In the genomic region with DNA sequence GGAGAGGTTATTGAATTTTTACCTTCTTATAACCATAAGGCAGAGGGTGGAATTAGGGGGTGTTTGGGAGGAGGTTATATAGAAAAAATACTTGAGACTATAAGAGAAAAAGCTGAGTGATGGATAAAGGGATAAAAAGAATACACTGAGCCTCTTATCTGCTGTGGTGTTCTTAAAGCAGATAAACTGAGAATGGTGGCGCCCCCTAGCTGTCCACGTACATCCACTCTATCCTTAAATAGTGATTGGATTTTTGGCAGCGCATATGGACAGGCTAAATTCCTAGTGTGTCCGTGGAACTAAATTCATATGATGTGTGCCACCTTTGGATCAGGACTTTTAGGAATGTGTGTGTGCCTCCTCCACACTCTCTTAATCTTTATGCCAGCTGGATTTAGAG, we compare ENCODE assay signal across 8 cellular contexts.
A peak's percentile ranks its signal among the peaks of the same experiment; 100 is the strongest.
DNase-seq lines count a peak whose midpoint lies in the region; TF ChIP-seq lines count a peak whose summit lies in the region.

No MANE protein-coding gene starts in this region.

- no peaks in the 10 kb centered on the region for H3F3A ChIP-seq in GM23248 (ENCODE audit: insufficient read depth)

- H3K79me2 ChIP-seq in GM23248 (ENCODE audit: insufficient read depth), result no peaks in the 10 kb centered on the region

- H3K9me3 ChIP-seq in GM23248 (ENCODE audit: low read depth), result no peaks in the 10 kb centered on the region

- no peak overlapping the region for H3K27ac ChIP-seq in GM23248

- peaks cover 3% of the 10 kb centered on the region for H3K4me1 Mint-ChIP-seq in T-helper 2 cell treated with Interferon-gamma antibody and Interleukin-4, amounts not matched to agents 5 μg/mL and 100 μg/mL, for 36 hours (ENCODE audit: low read depth)

- no peak overlapping the region for H3K9ac ChIP-seq in GM23248

- in situ Hi-C loops in GM23248 (cut with MboI), result no loop called here

- 36 to 38% methylated on average over 4 of the region's 4 CpGs for WGBS in GM23248 (ENCODE audit: low coverage in 1 of 2, low lambda C conversion rate in 2 of 2, missing lambda C conversion rate in 2 of 2), 2 experiments

- peak; percentile 61 for TF ChIP-seq CTCF in retinal pigment epithelial cell (conservative IDR thresholded peaks at IDR 0.05; ENCODE audit: low read depth, low read length)

- no peak overlapping the region for H2AFZ ChIP-seq in GM23248

- no peaks in the 10 kb centered on the region for H4K20me1 ChIP-seq in GM23248 (ENCODE audit: insufficient read depth)

- no peaks in the 10 kb centered on the region for H3K36me3 Mint-ChIP-seq in T-helper 2 cell treated with Interferon-gamma antibody and Interleukin-4, amounts not matched to agents 5 μg/mL and 100 μg/mL, for 36 hours (ENCODE audit: low read depth)

- H3K4me1 ChIP-seq in GM23248 (ENCODE audit: insufficient read depth), result no peaks in the 10 kb centered on the region

- no peaks in the 10 kb centered on the region for H3K36me3 ChIP-seq in GM23248 (ENCODE audit: low read depth)

- no peak overlapping the region for H3K4me3 Mint-ChIP-seq in T-helper 2 cell treated with Interferon-gamma antibody and Interleukin-4, amounts not matched to agents 5 μg/mL and 100 μg/mL, for 36 hours

- no peaks in the 10 kb centered on the region for H3K27me3 ChIP-seq in GM23248 (replicated peaks; ENCODE audit: insufficient read depth)

- DNase-seq in AML-193 (lab: John Stamatoyannopoulos, UW) (peak; percentile 50 to 70), GM23248 (peak; percentile 40), ecto neural progenitor cell (ENCODE audit: low spot score) (peak; percentile 52), retinal pigment epithelial cell (ENCODE audit: low read depth) (no peak), RKO (ENCODE audit: low spot score) (no peak), NCI-H345 treated with DMSO at 0.1 percent for 48 hours (lab: John Stamatoyannopoulos, UW; ENCODE audit: unreplicated experiment) (no peak), NCI-H2029 (lab: John Stamatoyannopoulos, UW) (no peak)
- peak; percentile 10 for DNase-seq in T-helper 2 cell treated with Interferon-gamma antibody and Interleukin-4, amounts not matched to agents 5 μg/mL and 100 μg/mL, for 36 hours (ENCODE audit: low spot score)

- H3K27ac Mint-ChIP-seq in T-helper 2 cell treated with Interferon-gamma antibody and Interleukin-4, amounts not matched to agents 5 μg/mL and 100 μg/mL, for 36 hours, result no peak overlapping the region

- no peak overlapping the region for H3K4me2 ChIP-seq in GM23248 (ENCODE audit: unreplicated experiment)

- H3K9me3 Mint-ChIP-seq in T-helper 2 cell treated with Interferon-gamma antibody and Interleukin-4, amounts not matched to agents 5 μg/mL and 100 μg/mL, for 36 hours, result no peaks in the 10 kb centered on the region

- peaks cover 3% of the 10 kb centered on the region for H3K27me3 Mint-ChIP-seq in T-helper 2 cell treated with Interferon-gamma antibody and Interleukin-4, amounts not matched to agents 5 μg/mL and 100 μg/mL, for 36 hours (ENCODE audit: low read depth)

- H3K4me3 ChIP-seq in GM23248, result no peak overlapping the region
- no peak overlapping the region for H3K4me3 ChIP-seq in retinal pigment epithelial cell (ENCODE audit: low read length)

- no peaks in the 10 kb centered on the region for H3K9me2 ChIP-seq in GM23248 (ENCODE audit: insufficient read depth)

Comparison
In these comparisons a context has a peak if more than half of its experiments do, and no peak if none do; other contexts are left out.
1. DNase-seq: peak in AML-193 (2 of 2), GM23248 (single experiment), T-helper 2 cell treated with Interferon-gamma antibody and Interleukin-4, amounts not matched to agents 5 μg/mL and 100 μg/mL, for 36 hours (single experiment) and ecto neural progenitor cell (single experiment); none in retinal pigment epithelial cell (single experiment), RKO (single experiment), NCI-H345 treated with DMSO at 0.1 percent for 48 hours (single experiment) and NCI-H2029 (single experiment).